ENCODE assay signal across 14 cellular contexts in the genomic region with DNA sequence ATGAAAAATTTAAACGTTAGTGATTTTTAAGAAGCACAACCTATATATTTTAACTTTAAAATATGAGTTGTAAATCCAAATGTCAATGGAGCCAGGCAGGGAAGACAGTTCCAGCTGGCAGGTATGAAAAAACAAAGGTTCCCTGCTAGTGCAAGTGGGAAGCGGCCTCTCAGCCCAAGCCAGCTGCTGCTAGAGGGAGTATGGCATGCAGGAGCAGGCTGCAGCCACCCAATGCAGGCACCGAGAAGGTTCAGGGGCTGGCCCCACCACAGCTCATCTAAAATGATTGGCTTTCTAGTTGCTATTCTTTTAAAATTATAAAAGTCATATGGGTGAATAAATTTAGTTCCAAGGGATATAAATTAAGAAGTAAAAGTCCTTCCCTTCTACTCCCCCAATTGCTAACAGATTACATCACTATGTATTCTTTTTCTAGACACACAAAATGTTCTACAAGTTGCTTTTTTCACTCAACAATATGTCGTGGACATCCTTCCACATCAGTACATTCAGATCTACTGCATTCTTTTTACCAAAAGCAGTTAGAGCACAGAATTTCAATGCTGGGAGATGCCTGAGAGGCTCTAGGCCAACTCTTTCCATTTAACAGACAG.
A peak's percentile ranks its signal among the peaks of the same experiment; 100 is the strongest.
DNase-seq lines count a peak whose midpoint lies in the region; ATAC-seq and TF ChIP-seq lines count a peak whose summit lies in the region.
"Had no signal": no experiment of that assay in that cellular context is flagged by ENCODE, and none has a peak within 500 bp of the region (broad histone marks: within the 10 kb centered on the region; RNA-seq: fewer than 3 reads in every experiment).

No MANE protein-coding gene starts in this region.

- H3K27ac Mint-ChIP-seq in endodermal cell, result no peak overlapping the region
- H3K27ac Mint-ChIP-seq in nephron progenitor cell, result no peak overlapping the region
- H3K27ac Mint-ChIP-seq: progenitor cell of endocrine pancreas; T-helper 2 cell treated with Interferon-gamma antibody and Interleukin-4, amounts not matched to agents 5 μg/mL and 100 μg/mL, for 36 hours had no signal

- TF ChIP-seq CTCF in heart right ventricle (IDR thresholded peaks at IDR 0.05) (no peak), endodermal cell (conservative IDR thresholded peaks at IDR 0.05) (no peak), nephron progenitor cell (IDR thresholded peaks at IDR 0.05) (no peak)

- H3K27me3 Mint-ChIP-seq in endodermal cell (ENCODE audit: insufficient read depth) (peaks cover 14% of the 10 kb centered on the region), nephron progenitor cell (ENCODE audit: low read depth, poor library complexity) (no peaks in the 10 kb centered on the region)
- H3K27me3 Mint-ChIP-seq: activated naive CD8-positive, alpha-beta T cell; progenitor cell of endocrine pancreas had no signal

- ATAC-seq in heart right ventricle, result peak in 3 of 8 donors; percentile 43 to 46 (median 43)
- ATAC-seq in Right ventricle myocardium inferior, result no peak
- ATAC-seq in aorta (ENCODE audit: low FRiP score), result no peak

- H3K27ac ChIP-seq in heart right ventricle, result peak overlapping the region in 9 of 10 donors; percentile 10 to 74 (median 38)
- no peak overlapping the region for H3K27ac ChIP-seq in endodermal cell (ENCODE audit: low read depth, low read length)
- peak overlapping the region; percentile 22 to 86 for H3K27ac ChIP-seq in aorta (ENCODE audit: low read depth in 1 of 2, low read length in 2 of 2)
- no peak overlapping the region for H3K27ac ChIP-seq in effector memory CD4-positive, alpha-beta T cell (ENCODE audit: insufficient read depth, low read length, poor library complexity, severe bottlenecking)

- no peaks in the 10 kb centered on the region for H3K9me3 ChIP-seq in heart right ventricle
- H3K9me3 ChIP-seq in endodermal cell (ENCODE audit: control insufficient read depth, low read length), result no peaks in the 10 kb centered on the region
- no peaks in the 10 kb centered on the region for H3K9me3 ChIP-seq in aorta (ENCODE audit: control insufficient read depth, low read length)
- H3K9me3 ChIP-seq in effector memory CD4-positive, alpha-beta T cell (ENCODE audit: control insufficient read depth, low read length), result no peaks in the 10 kb centered on the region

- peaks cover 50% of the 10 kb centered on the region for H3K4me1 Mint-ChIP-seq in endodermal cell
- H3K4me1 Mint-ChIP-seq in nephron progenitor cell, result peaks cover 39% of the 10 kb centered on the region

- H3K27me3 ChIP-seq in heart right ventricle (no peaks in the 10 kb centered on the region), endodermal cell (ENCODE audit: control insufficient read depth, insufficient read depth, low read length, poor library complexity, severe bottlenecking) (peaks cover 7% of the 10 kb centered on the region), aorta (ENCODE audit: control insufficient read depth in 1 of 2, insufficient read depth in 2 of 2, low read length in 1 of 2) (no peaks in the 10 kb centered on the region)
- H3K27me3 ChIP-seq in effector memory CD4-positive, alpha-beta T cell (replicated peaks; ENCODE audit: control insufficient read depth, insufficient read depth, low read length, poor library complexity, severe bottlenecking), result no peaks in the 10 kb centered on the region

- H3K36me3 ChIP-seq in heart right ventricle, result no peaks in the 10 kb centered on the region
- H3K36me3 ChIP-seq in endodermal cell (ENCODE audit: control insufficient read depth, insufficient read depth, low read length), result no peaks in the 10 kb centered on the region
- H3K36me3 ChIP-seq in aorta (ENCODE audit: control insufficient read depth in 1 of 2, insufficient read depth in 2 of 2, low read length in 1 of 2), result no peaks in the 10 kb centered on the region
- H3K36me3 ChIP-seq in effector memory CD4-positive, alpha-beta T cell (ENCODE audit: control insufficient read depth, insufficient read depth, low read length), result no peaks in the 10 kb centered on the region

- no peak overlapping the region for H3K4me3 Mint-ChIP-seq in endodermal cell
- H3K4me3 Mint-ChIP-seq in nephron progenitor cell, result no peak overlapping the region
- H3K4me3 Mint-ChIP-seq: activated naive CD8-positive, alpha-beta T cell; T-helper 2 cell treated with Interferon-gamma antibody and Interleukin-4, amounts not matched to agents 5 μg/mL and 100 μg/mL, for 36 hours had no signal

- H3K4me3 ChIP-seq in heart right ventricle (no peak overlapping the region), endodermal cell (ENCODE audit: low read length) (no peak overlapping the region), aorta (ENCODE audit: low read length in 2 of 2) (no peak overlapping the region)
- H3K4me3 ChIP-seq in effector memory CD4-positive, alpha-beta T cell (ENCODE audit: insufficient read depth, low read depth, low read length, poor library complexity, severe bottlenecking), result no peak overlapping the region

- intact Hi-C loops in heart right ventricle (cut with DNase I) (loop anchor here in 6 of 10 donors (2.0 to 10.0 kb wide), 6 partner anchors 50 to 230 kb away; partner anchors contain the start of gene SGMS1 (in 2 of the 6)), Right ventricle myocardium inferior (cut with DNase I) (loop anchor here (2.0 to 10.0 kb wide), 2 partner anchors 68 to 230 kb away; partner anchors contain the start of gene SGMS1), aorta (cut with DNase I) (loop anchor here (5.0 to 10.0 kb wide), 3 partner anchors 57 to 68 kb away; partner anchors contain the start of gene SGMS1 (in 1 of the 2))

- no peaks in the 10 kb centered on the region for H3K9me3 Mint-ChIP-seq in endodermal cell
- peaks cover 2% of the 10 kb centered on the region for H3K9me3 Mint-ChIP-seq in nephron progenitor cell
- H3K9me3 Mint-ChIP-seq: T-helper 2 cell treated with Interferon-gamma antibody and Interleukin-4, amounts not matched to agents 5 μg/mL and 100 μg/mL, for 36 hours had no signal

- 61% methylated on average over 4 of the region's 4 CpGs for WGBS in heart right ventricle, 2 donors
- 92 to 100% methylated on average over 2 to 3 of the region's 4 CpGs for WGBS in endodermal cell (ENCODE audit: insufficient coverage in 1 of 2, insufficient read length in 1 of 2), 2 experiments
- 18 to 26% methylated on average over 4 of the region's 4 CpGs for WGBS in aorta, 2 donors

- H3K36me3 Mint-ChIP-seq in endodermal cell (ENCODE audit: low read depth) (no peaks in the 10 kb centered on the region), nephron progenitor cell (ENCODE audit: low read depth) (no peaks in the 10 kb centered on the region)

- H3K9ac ChIP-seq in endodermal cell (ENCODE audit: extremely low read depth, low read length, poor library complexity, severe bottlenecking), result no peak overlapping the region

- peak in 1 of 2 donors; percentile 9 for DNase-seq in heart right ventricle
- DNase-seq in Right ventricle myocardium inferior (ENCODE audit: missing footprints), result no peak
- DNase-seq in endodermal cell, result peak; percentile 60
- DNase-seq in nephron progenitor cell, result peak; percentile 8
- no peak for DNase-seq in aorta
- no peak for DNase-seq in NCI-H146 treated with DMSO at 0.1 percent for 48 hours (lab: John Stamatoyannopoulos, UW; ENCODE audit: unreplicated experiment)
- DNase-seq in effector memory CD4-positive, alpha-beta T cell, result no peak
- DNase-seq in globus pallidus (ENCODE audit: low spot score), result no peak
- DNase-seq: Kasumi-1, NCI-H1436, NCI-H774 had no signal

- peaks cover 12 to 95% (median 82%) of the 10 kb centered on the region in 9 donors for H3K4me1 ChIP-seq in heart right ventricle
- peaks cover 24% of the 10 kb centered on the region for H3K4me1 ChIP-seq in endodermal cell (ENCODE audit: control insufficient read depth, insufficient read depth, low read length)
- H3K4me1 ChIP-seq in aorta (ENCODE audit: control insufficient read depth in 1 of 2, insufficient read depth in 2 of 2, low read length in 2 of 2), result peaks cover 8 to 10% of the 10 kb centered on the region in 2 donors
- H3K4me1 ChIP-seq in effector memory CD4-positive, alpha-beta T cell (ENCODE audit: control insufficient read depth, insufficient read depth, low read length, poor library complexity, severe bottlenecking), result no peaks in the 10 kb centered on the region

Comparison
In these comparisons a context has a peak if more than half of its experiments do, and no peak if none do; other contexts are left out.
1. DNase-seq: peak in endodermal cell (single experiment) and nephron progenitor cell (single experiment); none in Right ventricle myocardium inferior (single experiment), aorta (0 of 2), NCI-H146 treated with DMSO at 0.1 percent for 48 hours (single experiment), effector memory CD4-positive, alpha-beta T cell (0 of 3) and globus pallidus (single experiment).
2. H3K27ac ChIP-seq: peak in heart right ventricle (9 of 10) and aorta (2 of 2); none in endodermal cell (single experiment) and effector memory CD4-positive, alpha-beta T cell (single experiment).